Comparison of ENCODE assay signal across 1 cellular context in the genomic region with DNA sequence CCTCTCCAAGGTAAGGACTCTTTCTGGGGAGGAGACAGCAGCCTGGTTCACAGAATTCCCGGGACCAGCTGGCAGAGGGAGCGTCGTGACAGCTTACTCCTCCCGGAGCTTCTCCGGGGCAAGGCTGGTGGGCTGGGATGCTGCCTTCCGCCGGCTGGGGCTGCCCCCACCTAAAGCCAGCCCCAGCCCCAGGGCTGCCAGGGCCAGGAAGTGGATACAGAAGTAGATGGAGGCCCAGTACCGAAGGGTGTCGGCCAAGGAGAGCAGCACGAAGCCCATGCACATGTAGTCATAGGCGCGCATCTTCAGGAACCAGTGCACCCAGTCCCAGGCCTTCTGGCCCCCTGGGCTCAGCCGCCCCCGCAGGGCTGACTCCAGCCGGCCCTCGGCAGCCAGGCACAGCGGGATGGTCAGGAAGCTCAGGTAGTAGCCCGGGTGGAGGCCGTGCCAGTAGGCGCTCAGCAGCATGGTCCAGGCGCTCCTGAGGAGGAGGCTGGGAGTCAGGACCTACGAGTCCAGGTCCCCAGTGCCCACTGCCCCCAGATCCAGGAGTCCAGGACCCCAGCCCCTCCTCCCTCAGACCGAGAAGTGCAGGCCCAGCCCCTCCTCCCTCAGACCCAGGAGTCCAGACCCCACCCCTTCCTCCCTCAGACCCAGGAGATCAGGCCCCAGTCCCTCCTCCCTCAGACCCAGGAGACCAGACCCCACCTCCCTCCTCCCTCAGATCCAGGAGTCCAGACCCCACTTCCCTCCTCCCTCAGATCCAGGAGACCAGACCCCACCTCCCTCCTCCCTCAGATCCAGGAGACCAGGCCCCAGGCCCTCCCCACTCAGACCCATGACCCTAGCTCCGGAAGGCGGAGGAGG.
A peak's percentile ranks its signal among the peaks of the same experiment; 100 is the strongest.
TF ChIP-seq lines count a peak whose summit lies in the region.

No MANE protein-coding gene starts in this region.

TF ChIP-seq in K562, 482 proteins besides CTCF, POLR2A, EP300 and RAD21:
- peak; percentile 31; the same call in 1 of the 2 replicates for TF ChIP-seq ZBTB7A (IDR thresholded peaks at IDR 0.05; ENCODE audit: borderline replicate concordance, control insufficient read depth, low read depth, low read length)
- no peak for TF ChIP-seq MIER1 (IDR thresholded peaks at IDR 0.05; ENCODE audit: low read depth)
- TF ChIP-seq MAZ (CRISPR knock-in tag; conservative IDR thresholded peaks at IDR 0.05 in 1 of 2, IDR thresholded peaks at IDR 0.05 in 1 of 2), result 0 out of 4 replicates have a peak, but pooled peaks of 1 of the 2 experiments have one; percentile 27
- no peak for TF ChIP-seq LCOR (CRISPR knock-in tag; IDR thresholded peaks at IDR 0.05)
- no peak for TF ChIP-seq MAFG (tag; conservative IDR thresholded peaks at IDR 0.05)
- peak; percentile 23 for TF ChIP-seq CCNT2 (IDR thresholded peaks at IDR 0.05; ENCODE audit: borderline replicate concordance, extremely low read depth, insufficient read length, low read depth, low read length)
- no peak for TF ChIP-seq ZNF133 (CRISPR knock-in tag; IDR thresholded peaks at IDR 0.05)
- TF ChIP-seq EGR1 (conservative IDR thresholded peaks at IDR 0.05), result peak; percentile 61
- TF ChIP-seq GATAD2B (IDR thresholded peaks at IDR 0.05; ENCODE audit: borderline replicate concordance), result no peak
- no peak for TF ChIP-seq NCOA2 (IDR thresholded peaks at IDR 0.05; ENCODE audit: partially characterized antibody in 2 of 2)
- TF ChIP-seq RFX1 (IDR thresholded peaks at IDR 0.05), result no peak
- TF ChIP-seq, protein P1, sequence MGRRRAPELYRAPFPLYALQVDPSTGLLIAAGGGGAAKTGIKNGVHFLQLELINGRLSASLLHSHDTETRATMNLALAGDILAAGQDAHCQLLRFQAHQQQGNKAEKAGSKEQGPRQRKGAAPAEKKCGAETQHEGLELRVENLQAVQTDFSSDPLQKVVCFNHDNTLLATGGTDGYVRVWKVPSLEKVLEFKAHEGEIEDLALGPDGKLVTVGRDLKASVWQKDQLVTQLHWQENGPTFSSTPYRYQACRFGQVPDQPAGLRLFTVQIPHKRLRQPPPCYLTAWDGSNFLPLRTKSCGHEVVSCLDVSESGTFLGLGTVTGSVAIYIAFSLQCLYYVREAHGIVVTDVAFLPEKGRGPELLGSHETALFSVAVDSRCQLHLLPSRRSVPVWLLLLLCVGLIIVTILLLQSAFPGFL (CRISPR knock-in tag; IDR thresholded peaks at IDR 0.05), result no peak
- no peak for TF ChIP-seq KDM4B (IDR thresholded peaks at IDR 0.05; ENCODE audit: borderline replicate concordance in 2 of 2, low read depth in 1 of 2)
- TF ChIP-seq TAF7 (tag; IDR thresholded peaks at IDR 0.05), result no peak
- no peak for TF ChIP-seq SMARCB1 (IDR thresholded peaks at IDR 0.05; ENCODE audit: insufficient read length, low read depth)
- TF ChIP-seq ZNF253 (CRISPR knock-in tag; conservative IDR thresholded peaks at IDR 0.05), result no peak
- no peak for TF ChIP-seq ZNF518B (CRISPR knock-in tag; IDR thresholded peaks at IDR 0.05)
- TF ChIP-seq TCFL5 (CRISPR knock-in tag; conservative IDR thresholded peaks at IDR 0.05), result no peak
- no peak for TF ChIP-seq ZNF75A (CRISPR knock-in tag; IDR thresholded peaks at IDR 0.05)
- no peak for TF ChIP-seq ZNF707 (CRISPR knock-in tag; conservative IDR thresholded peaks at IDR 0.05)
- TF ChIP-seq ZSCAN29 (IDR thresholded peaks at IDR 0.05), result no peak
- peak; percentile 77 for TF ChIP-seq POLR2G (IDR thresholded peaks at IDR 0.05; ENCODE audit: low read depth, low read length)
- no peak for TF ChIP-seq ZNF23 (CRISPR knock-in tag; IDR thresholded peaks at IDR 0.05)
- TF ChIP-seq MXI1 (IDR thresholded peaks at IDR 0.05; ENCODE audit: low read depth, low read length), result no peak
- no peak for TF ChIP-seq ZNF165 (CRISPR knock-in tag; IDR thresholded peaks at IDR 0.05; ENCODE audit: borderline replicate concordance)
- no peak for TF ChIP-seq ATF3 (IDR thresholded peaks at IDR 0.05)
- TF ChIP-seq ATF3 (CRISPR knock-in tag; conservative IDR thresholded peaks at IDR 0.05), result no peak
- TF ChIP-seq FOXA1 (IDR thresholded peaks at IDR 0.05; ENCODE audit: borderline replicate concordance), result no peak
- no peak for TF ChIP-seq SMARCA5 (IDR thresholded peaks at IDR 0.05)
- no peak; the same call in 1 of the 2 replicates for TF ChIP-seq ZNF263 (CRISPR knock-in tag; IDR thresholded peaks at IDR 0.05; ENCODE audit: borderline replicate concordance)
- TF ChIP-seq THRAP3 (IDR thresholded peaks at IDR 0.05; ENCODE audit: borderline replicate concordance), result no peak
- peak; percentile 47 for TF ChIP-seq RBFOX2 (IDR thresholded peaks at IDR 0.05; ENCODE audit: low read depth, low read length)
- TF ChIP-seq RBM22 (IDR thresholded peaks at IDR 0.05; ENCODE audit: low read depth, low read length, poor library complexity, severe bottlenecking), result peak; percentile 71
- no peak for TF ChIP-seq MED1 (CRISPR knock-in tag; IDR thresholded peaks at IDR 0.05; ENCODE audit: borderline replicate concordance)
